8 cellular contexts compared by ENCODE assay signal in genomic region chr16:57187508-57187854, GRCh38. TPM values are rescaled to one million over a fixed set of nuclear protein-coding genes. Genes with fewer than 3 reads are reported as not detected.
DNase-seq lines count a peak whose midpoint lies in the region; ATAC-seq and TF ChIP-seq lines count a peak whose summit lies in the region.

No MANE protein-coding gene starts in this region.

- peaks cover 11% of the 10 kb centered on the region for H3K36me3 ChIP-seq in MG63
- H3K36me3 ChIP-seq in mammary epithelial cell (ENCODE audit: insufficient read depth, low read length), result no peaks in the 10 kb centered on the region

- in situ Hi-C loops in mammary epithelial cell (cut with MboI; ENCODE audit: low sequenced_read_pairs in 2 of 2) (no loop called here), G401 (cut with HindIII; ENCODE audit: low sequenced_read_pairs) (no loop called here)

- peak overlapping the region; percentile 68 to 99 (median 98) for H3K27ac Mint-ChIP-seq in naive B cell

- peak overlapping the region; percentile 74 for H3K27ac ChIP-seq in mammary epithelial cell (ENCODE audit: insufficient read depth, low read depth, low read length)

- peak overlapping the region; percentile 89 for H3K9ac ChIP-seq in mammary epithelial cell (ENCODE audit: insufficient read depth, low read length)

- no peaks in the 10 kb centered on the region for H4K20me1 ChIP-seq in mammary epithelial cell (ENCODE audit: insufficient read depth, low read length)

- 11% methylated on average over 6 of the region's 6 CpGs for WGBS in mammary epithelial cell (ENCODE audit: low coverage, missing lambda C conversion rate)

- no peak for TF ChIP-seq CTCF in mammary epithelial cell (conservative IDR thresholded peaks at IDR 0.05 in 1 of 2, IDR thresholded peaks at IDR 0.05 in 1 of 2; ENCODE audit: extremely low read depth in 1 of 2, insufficient read depth in 1 of 2, low read depth in 1 of 2, low read length in 2 of 2)

- no peaks in the 10 kb centered on the region for H3K9me3 Mint-ChIP-seq in naive B cell

- ATAC-seq in naive B cell (ENCODE audit: low read depth in 2 of 2), result no peak
- ATAC-seq in HG02973 (IDR thresholded peaks at IDR 0.05; ENCODE audit: unreplicated experiment), result no peak

- peaks cover 15% of the 10 kb centered on the region for H3K9me3 ChIP-seq in MG63
- no peaks in the 10 kb centered on the region for H3K9me3 ChIP-seq in mammary epithelial cell (replicated peaks; ENCODE audit: insufficient read depth, low read length)

- H3K27me3 ChIP-seq in MG63 (no peaks in the 10 kb centered on the region), mammary epithelial cell (ENCODE audit: insufficient read depth, low read length) (no peaks in the 10 kb centered on the region)

- BruUV-seq in mammary epithelial cell (replicated peaks; lab: Mats Ljungman, UMichigan), result no TSS peak

- H3K4me1 ChIP-seq in mammary epithelial cell (ENCODE audit: insufficient read depth, low read length), result peaks cover 36% of the 10 kb centered on the region

- peaks cover 95% of the 10 kb centered on the region for H3K79me2 ChIP-seq in mammary epithelial cell (ENCODE audit: insufficient read depth, low read length)

- peak overlapping the region; percentile 94 to 100 (median 98) for H3K4me3 Mint-ChIP-seq in naive B cell

- no peaks in the 10 kb centered on the region for H3K36me3 Mint-ChIP-seq in naive B cell

- peak overlapping the region; percentile 97 for H3K4me3 ChIP-seq in MG63
- H3K4me3 ChIP-seq in mammary epithelial cell (replicated peaks in 1 of 3; ENCODE audit: insufficient read depth in 1 of 3, low read depth in 2 of 3, low read length in 3 of 3), result peak overlapping the region; percentile 65 to 96 (median 86)

- peaks cover 43 to 57% (median 56%) of the 10 kb centered on the region in 3 donors for H3K4me1 Mint-ChIP-seq in naive B cell

- CTCF ChIA-PET in mammary epithelial cell (lab: Charles Lee; ENCODE audit: low non-redundant PET), result interaction anchor here (0.6 kb wide), 1 partner anchor 318 kb away, joined by 3 read pairs; no protein-coding TSS in a partner anchor

- intact Hi-C loops in mammary epithelial cell (cut with micrococcal nuclease), result loop anchor here (1.0 to 5.0 kb wide), 4 partner anchors 40 to 113 kb away; partner anchors contain the start of gene ARL2BP

- DNase-seq in COLO668 (lab: John Stamatoyannopoulos, UW; ENCODE audit: unreplicated experiment), result peak; percentile 31
- no peak for DNase-seq in MG63
- no peak for DNase-seq in mammary epithelial cell
- DNase-seq in naive B cell, result peak; percentile 7
- no peak for DNase-seq in G401 (ENCODE audit: low spot score)
- DNase-seq in HPDE6-E6E7 (ENCODE audit: extremely low spot score), result no peak
- DNase-seq in NK-92 (lab: John Stamatoyannopoulos, UW; ENCODE audit: unreplicated experiment), result no peak

- no peaks in the 10 kb centered on the region for H3K27me3 Mint-ChIP-seq in naive B cell

- peak overlapping the region; percentile 90 for H2AFZ ChIP-seq in mammary epithelial cell (ENCODE audit: low read depth, low read length)

- dilution Hi-C loops in mammary epithelial cell (cut with HindIII; ENCODE audit: low sequenced_read_pairs), result no loop called here

- H3K4me2 ChIP-seq in mammary epithelial cell (ENCODE audit: insufficient read depth, low read depth, low read length), result peak overlapping the region; percentile 88

RNA-seq across cellular contexts. Expression of gene RSPRY1, which starts 1.4 kb away (rescaled TPM):
- 72.1 and 106 TPM in 2 replicates for total RNA-seq in MG63 (2014; rRNA removed; shearing (Covaris generic); ENCODE audit: low replicate concordance)
- 10 to 100 TPM; 46.9 to 47.2 TPM for total RNA-seq in mammary epithelial cell
- polyA plus RNA-seq in mammary epithelial cell, result 23.4 TPM
- polyA minus RNA-seq in mammary epithelial cell, result 29.1 TPM
- 10 to 100 TPM; 26.7 to 42.7 (median 33.5) TPM for polyA plus RNA-seq in naive B cell (ENCODE audit: low read depth in 6 of 6)
- total RNA-seq in G401 (2014; rRNA removed; shearing (Covaris generic)), result 30.8 and 36.2 TPM in 2 replicates

RNA-seq across cellular contexts. Expression of gene PSME3IP1, which starts 1.6 kb away (rescaled TPM):
- total RNA-seq in MG63 (2014; rRNA removed; shearing (Covaris generic); ENCODE audit: low replicate concordance), result 164 and 294 TPM in 2 replicates
- total RNA-seq in mammary epithelial cell, result 10 to 100 TPM; 43.2 to 90.0 TPM
- polyA plus RNA-seq in mammary epithelial cell, result 64.8 TPM
- 50.1 TPM for polyA minus RNA-seq in mammary epithelial cell
- polyA plus RNA-seq in naive B cell (ENCODE audit: low read depth in 6 of 6), result 100 to 1,000 TPM in 1 of 6 donors, 10 to 100 TPM in 5; 85.1 to 109 (median 93.6) TPM
- 46.6 and 66.3 TPM in 2 replicates for total RNA-seq in G401 (2014; rRNA removed; shearing (Covaris generic))

RNA-seq across cellular contexts. Expression of gene ARL2BP, which starts 57.6 kb away (rescaled TPM):
- total RNA-seq in MG63 (2014; rRNA removed; shearing (Covaris generic); ENCODE audit: low replicate concordance), result 352 and 467 TPM in 2 replicates
- total RNA-seq in mammary epithelial cell, result 10 to 100 TPM; 70.2 to 82.4 TPM
- polyA plus RNA-seq in mammary epithelial cell, result 87.9 TPM
- polyA minus RNA-seq in mammary epithelial cell, result 48.9 TPM
- polyA plus RNA-seq in naive B cell (ENCODE audit: low read depth in 6 of 6), result 100 to 1,000 TPM; 108 to 236 (median 132) TPM
- 79.4 and 98.0 TPM in 2 replicates for total RNA-seq in G401 (2014; rRNA removed; shearing (Covaris generic))

Comparison
In these comparisons a context has a peak if more than half of its experiments do, and no peak if none do; other contexts are left out.
1. DNase-seq: peak in COLO668 (single experiment) and naive B cell (single experiment); none in MG63 (single experiment), mammary epithelial cell (single experiment), G401 (single experiment), HPDE6-E6E7 (single experiment) and NK-92 (single experiment).